In the genomic region with DNA sequence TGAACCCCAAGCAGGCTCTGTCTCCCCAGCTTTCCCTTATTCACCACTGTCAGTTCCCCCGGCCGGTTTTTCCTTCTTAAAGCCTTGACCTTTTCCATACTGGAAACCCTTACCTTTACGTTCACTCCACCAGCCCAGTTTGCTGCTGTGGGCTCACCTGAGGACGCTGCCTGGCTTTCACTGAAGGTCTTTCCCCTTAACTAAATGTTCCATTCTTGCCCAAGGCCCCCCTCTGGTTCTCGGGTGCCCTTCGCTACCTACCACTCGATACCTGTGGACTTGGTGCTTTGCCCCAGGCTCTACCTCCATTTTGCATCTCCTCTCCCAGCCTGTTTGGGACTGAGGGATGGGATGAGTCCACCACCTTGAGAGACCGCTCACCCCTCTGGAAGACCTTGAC, we compare ENCODE assay signal across 8 cellular contexts. TPM values are rescaled to one million over a fixed set of nuclear protein-coding genes. Genes with fewer than 3 reads are reported as not detected.
DNase-seq lines count a peak whose midpoint lies in the region; ATAC-seq, FAIRE-seq and TF ChIP-seq lines count a peak whose summit lies in the region.

No MANE protein-coding gene starts in this region.

- peak overlapping the region; percentile 99 for H4K91ac ChIP-seq in trophoblast cell (ENCODE audit: low read depth, low read length)

- no peak for DNase-seq in RWPE1 (ENCODE audit: low spot score)
- DNase-seq in esophagus squamous epithelium (lab: John Stamatoyannopoulos, UW) = no peak
- peak in 1 of 2 donors; percentile 32 for DNase-seq in trophoblast cell
- no peak for DNase-seq in frontal cortex (ENCODE audit: low spot score in 2 of 2)
- no peak for DNase-seq in NCI-H1092 (lab: John Stamatoyannopoulos, UW)

- H3K18ac ChIP-seq in trophoblast cell (ENCODE audit: low read length) = peak overlapping the region; percentile 93

- H3K27me3 ChIP-seq in esophagus squamous epithelium (no peaks in the 10 kb centered on the region), trophoblast cell (ENCODE audit: insufficient read depth, low read length) (no peaks in the 10 kb centered on the region)

- WGBS in esophagus squamous epithelium, 2 donors = 4 to 17% methylated on average over 7 to 8 of the region's 8 CpGs
- WGBS in trophoblast cell (ENCODE audit: extremely low coverage, insufficient coverage, insufficient read length) = no CpG with 5 or more reads among the region's 8 CpGs

- peak overlapping the region; percentile 21 for H2BK12ac ChIP-seq in trophoblast cell (ENCODE audit: low read length)

- peak overlapping the region; percentile 89 for H3K4me2 ChIP-seq in trophoblast cell (ENCODE audit: low read length)

- H3K27ac ChIP-seq in RWPE1 = peak overlapping the region; percentile 94
- H3K27ac ChIP-seq in esophagus squamous epithelium = peak overlapping the region; percentile 96 to 98 (median 98)
- H3K27ac ChIP-seq in trophoblast cell (ENCODE audit: low read depth, low read length) = peak overlapping the region; percentile 96

- CTCF ChIA-PET in RWPE1 (lab: Yijun Ruan, JAX) = interaction anchor here (0.9 kb wide), 1 partner anchor 114 kb away, joined by 3 read pairs; no protein-coding TSS in a partner anchor

- no peak for TF ChIP-seq CTCF in RWPE1 (conservative IDR thresholded peaks at IDR 0.05; ENCODE audit: low read depth)
- TF ChIP-seq CTCF in esophagus squamous epithelium (IDR thresholded peaks at IDR 0.05) = no peak

- H3K4me1 ChIP-seq in ES-I3 (ENCODE audit: insufficient read depth, low read length) (peaks cover 37% of the 10 kb centered on the region), esophagus squamous epithelium (peaks cover 48 to 77% (median 59%) of the 10 kb centered on the region in 3 donors), trophoblast cell (ENCODE audit: control insufficient read depth in 1 of 2, insufficient read depth in 2 of 2, low read length in 2 of 2) (peaks cover 23 to 30% of the 10 kb centered on the region in 2 experiments)

- no peak for TF ChIP-seq POLR2A in esophagus squamous epithelium (IDR thresholded peaks at IDR 0.05)

- peak overlapping the region; percentile 90 for H3K14ac ChIP-seq in trophoblast cell (ENCODE audit: low read length)

- no peak overlapping the region for H3K23ac ChIP-seq in trophoblast cell (ENCODE audit: low read length)

- peak overlapping the region; percentile 96 for H2BK5ac ChIP-seq in trophoblast cell (ENCODE audit: low read depth, low read length, poor library complexity)

- H3K79me1 ChIP-seq in trophoblast cell (ENCODE audit: low read length) = peaks cover 21% of the 10 kb centered on the region

- H3K9ac ChIP-seq in ES-I3 (ENCODE audit: low read depth, low read length) = peak overlapping the region; percentile 86
- H3K9ac ChIP-seq in trophoblast cell (ENCODE audit: low read length) = peak overlapping the region; percentile 94

- H3K4me3 ChIP-seq in esophagus squamous epithelium = peak overlapping the region; percentile 97 to 100 (median 99)
- peak overlapping the region; percentile 94 for H3K4me3 ChIP-seq in trophoblast cell (ENCODE audit: low read depth, low read length)

- H3K79me2 ChIP-seq in trophoblast cell (ENCODE audit: control insufficient read depth, insufficient read depth, low read length, poor library complexity) = peaks cover 20% of the 10 kb centered on the region

- intact Hi-C loops in esophagus squamous epithelium (cut with DNase I) = no loop called here

- H2AK5ac ChIP-seq in trophoblast cell (ENCODE audit: low read length) = peak overlapping the region; percentile 88

- ATAC-seq in GM19035 (IDR thresholded peaks at IDR 0.05; ENCODE audit: unreplicated experiment) (no peak), GM21723 (IDR thresholded peaks at IDR 0.05; ENCODE audit: unreplicated experiment) (no peak)

- H3K36me3 ChIP-seq in ES-I3 (ENCODE audit: insufficient read depth, low read length) = peaks cover 29% of the 10 kb centered on the region
- H3K36me3 ChIP-seq in esophagus squamous epithelium = peaks cover 29 to 54% (median 42%) of the 10 kb centered on the region in 3 donors
- H3K36me3 ChIP-seq in trophoblast cell (ENCODE audit: control insufficient read depth in 1 of 2, insufficient read depth in 2 of 2, low read length in 2 of 2) = peaks cover 50 to 58% of the 10 kb centered on the region in 2 experiments

- peak overlapping the region; percentile 81 for H4K8ac ChIP-seq in trophoblast cell (ENCODE audit: low read depth, low read length)

- POLR2A ChIA-PET in RWPE1 (lab: Yijun Ruan, JAX; ENCODE audit: low non-redundant PET) = interaction anchor here (0.6 kb wide), 1 partner anchor 22 kb away, joined by 3 read pairs; no protein-coding TSS in a partner anchor

- H3K4ac ChIP-seq in trophoblast cell (ENCODE audit: low read depth, low read length) = peak overlapping the region; percentile 89

- no peak for FAIRE-seq in frontal cortex (lab: Jason Lieb, UNC)

- H2AFZ ChIP-seq in trophoblast cell (ENCODE audit: insufficient read depth, low read length, poor library complexity) = peak overlapping the region; percentile 65

- H4K12ac ChIP-seq in trophoblast cell (ENCODE audit: low read depth, low read length) = peak overlapping the region; percentile 93

- H2BK120ac ChIP-seq in trophoblast cell (ENCODE audit: insufficient read depth, low read length, poor library complexity) = peak overlapping the region; percentile 90

- H3K9me3 ChIP-seq in ES-I3 (ENCODE audit: control insufficient read depth, insufficient read depth, low read length) = no peaks in the 10 kb centered on the region
- no peaks in the 10 kb centered on the region for H3K9me3 ChIP-seq in esophagus squamous epithelium
- H3K9me3 ChIP-seq in trophoblast cell (ENCODE audit: insufficient read depth, low read depth, low read length) = peaks cover 4% of the 10 kb centered on the region

RNA-seq across cellular contexts. Expression of a gene that starts 0.9 kb away (rescaled TPM):
- total RNA-seq in esophagus squamous epithelium = 100 to 1,000 TPM; 139 to 212 (median 208) TPM
- polyA plus RNA-seq in trophoblast cell (2013) = 392 and 402 TPM in 2 replicates
- 344 TPM for total RNA-seq in frontal cortex

RNA-seq across cellular contexts. Expression of a gene that starts 10.5 kb away (rescaled TPM):
- total RNA-seq in esophagus squamous epithelium (10 to 100 TPM; 31.4 to 63.1 (median 40.5) TPM), frontal cortex (47.3 TPM)
- polyA plus RNA-seq in trophoblast cell (2013) = 31.9 and 32.0 TPM in 2 replicates

RNA-seq across cellular contexts. Expression of a gene that starts 20.3 kb away (rescaled TPM):
- total RNA-seq in esophagus squamous epithelium = 10 to 100 TPM; 28.9 to 45.2 (median 34.4) TPM
- 158 and 169 TPM in 2 replicates for polyA plus RNA-seq in trophoblast cell (2013)
- 34.6 TPM for total RNA-seq in frontal cortex

RNA-seq across cellular contexts. Expression of a gene that starts 40.3 kb away (rescaled TPM):
- total RNA-seq in esophagus squamous epithelium (10 to 100 TPM; 27.2 to 51.5 (median 42.1) TPM), frontal cortex (42.8 TPM)
- 29.4 and 31.2 TPM in 2 replicates for polyA plus RNA-seq in trophoblast cell (2013)

RNA-seq across cellular contexts. Expression of a gene that starts 53.9 kb away (rescaled TPM):
- total RNA-seq in esophagus squamous epithelium (under 1 TPM in 1 of 4 donors, not detected in 3; 0.22 TPM), frontal cortex (0.41 TPM)
- 0.01 TPM in 2 replicates for polyA plus RNA-seq in trophoblast cell (2013)
